In genomic region chr9:126722922-126723806, GRCh38 we compare ENCODE assay signal across 7 cellular contexts.
DNase-seq lines count a peak whose midpoint lies in the region; ATAC-seq, FAIRE-seq and TF ChIP-seq lines count a peak whose summit lies in the region.

No MANE protein-coding gene starts in this region.

- peak; percentile 69 for DNase-seq in T follicular helper cell (ENCODE audit: low read depth)
- no peak for DNase-seq in astrocyte (ENCODE audit: low read depth)
- DNase-seq in kidney epithelial cell (ENCODE audit: low read depth): no peak
- peak; percentile 59 to 68 for DNase-seq in stimulated activated CD4-positive, alpha-beta T cell treated with anti-CD3 and anti-CD28 coated beads, Interleukin-2, amount 100 ng/mL, for 48 hours
- no peak for DNase-seq in middle frontal gyrus (ENCODE audit: extremely low spot score, low spot score)

- H3K36me3 ChIP-seq in astrocyte (ENCODE audit: insufficient read depth, low read length) (no peaks in the 10 kb centered on the region), kidney epithelial cell (ENCODE audit: control insufficient read depth, insufficient read depth, low read length) (no peaks in the 10 kb centered on the region)

- peak overlapping the region; percentile 71 for H3K4me3 Mint-ChIP-seq in astrocyte (ENCODE audit: unreplicated experiment)

- no peak overlapping the region for H3K27ac ChIP-seq in astrocyte (ENCODE audit: low read depth, low read length)

- H3K27me3 ChIP-seq in astrocyte (ENCODE audit: insufficient read depth, low read length): peaks cover 22% of the 10 kb centered on the region
- H3K27me3 ChIP-seq in kidney epithelial cell (ENCODE audit: control insufficient read depth, insufficient read depth, low read length): no peaks in the 10 kb centered on the region

- H3K4me1 ChIP-seq in astrocyte (ENCODE audit: insufficient read depth, low read length): peaks cover 9% of the 10 kb centered on the region

- H2AFZ ChIP-seq in astrocyte (ENCODE audit: low read depth, low read length): peak overlapping the region; percentile 60

- ATAC-seq in GM18870 (IDR thresholded peaks at IDR 0.05; ENCODE audit: unreplicated experiment) (peak; percentile 24), HG03045 (IDR thresholded peaks at IDR 0.05; ENCODE audit: unreplicated experiment) (peak; percentile 32)

- H3K27me3 Mint-ChIP-seq in astrocyte (ENCODE audit: low read depth, unreplicated experiment): peaks cover 13% of the 10 kb centered on the region

- no peak overlapping the region for H3K27ac Mint-ChIP-seq in astrocyte (ENCODE audit: unreplicated experiment)

- H3K9ac ChIP-seq in astrocyte (ENCODE audit: low read length): peak overlapping the region; percentile 46

- H3K4me2 ChIP-seq in astrocyte (ENCODE audit: low read length): peak overlapping the region; percentile 81

- no peak for FAIRE-seq in astrocyte (lab: Jason Lieb, UNC)

- no peak for TF ChIP-seq CTCF in astrocyte (IDR thresholded peaks at IDR 0.05; ENCODE audit: insufficient read depth, low read depth, low read length)
- TF ChIP-seq CTCF in kidney epithelial cell (IDR thresholded peaks at IDR 0.05; ENCODE audit: insufficient read depth, low read length, poor library complexity, severe bottlenecking): no peak

- peaks cover 18% of the 10 kb centered on the region for H3K4me1 Mint-ChIP-seq in astrocyte (ENCODE audit: low read depth, unreplicated experiment)

- H3K4me3 ChIP-seq in astrocyte (ENCODE audit: insufficient read depth, low read depth, low read length) (peak overlapping the region; percentile 48), kidney epithelial cell (ENCODE audit: low read depth, low read length) (peak overlapping the region; percentile 52)

- peaks cover 3% of the 10 kb centered on the region for H3K36me3 Mint-ChIP-seq in astrocyte (ENCODE audit: low read depth, unreplicated experiment)

- no peaks in the 10 kb centered on the region for H3K9me3 Mint-ChIP-seq in astrocyte (ENCODE audit: unreplicated experiment)

- H3K9me3 ChIP-seq in astrocyte (ENCODE audit: insufficient read depth, low read depth, low read length): peaks cover 6% of the 10 kb centered on the region

- no peaks in the 10 kb centered on the region for H4K20me1 ChIP-seq in astrocyte (ENCODE audit: insufficient read depth, low read length)

- no peaks in the 10 kb centered on the region for H3K79me2 ChIP-seq in astrocyte (ENCODE audit: insufficient read depth, low read length)

Comparison
In these comparisons a context has a peak if more than half of its experiments do, and no peak if none do; other contexts are left out.
1. DNase-seq: peak in T follicular helper cell (single experiment) and stimulated activated CD4-positive, alpha-beta T cell treated with anti-CD3 and anti-CD28 coated beads, Interleukin-2, amount 100 ng/mL, for 48 hours (2 of 2); none in astrocyte (single experiment), kidney epithelial cell (single experiment) and middle frontal gyrus (single experiment).